In genomic region chr3:74531491-74531890, GRCh38 we compare ENCODE assay signal across 2 cellular contexts.
TF ChIP-seq lines count a peak whose summit lies in the region.

No MANE protein-coding gene starts in this region.

TF ChIP-seq in SK-N-SH, 30 proteins besides CTCF, POLR2A, EP300 and RAD21:
- 0 out of 2 replicates have a peak, but pooled peaks have one; percentile 3 for TF ChIP-seq FOSL2 (IDR thresholded peaks at IDR 0.05; ENCODE audit: borderline replicate concordance, low read depth)
- no peak for TF ChIP-seq REST (IDR thresholded peaks at IDR 0.05; ENCODE audit: low read depth, low read length)
- TF ChIP-seq FOXM1 (IDR thresholded peaks at IDR 0.05; ENCODE audit: low read depth) = no peak

TF ChIP-seq in SK-N-SH treated with all-trans-retinoic acid at 6 μM for 48 hours, 23 proteins besides CTCF, POLR2A, EP300 and RAD21 (continued from another document):
- TF ChIP-seq, protein P1, sequence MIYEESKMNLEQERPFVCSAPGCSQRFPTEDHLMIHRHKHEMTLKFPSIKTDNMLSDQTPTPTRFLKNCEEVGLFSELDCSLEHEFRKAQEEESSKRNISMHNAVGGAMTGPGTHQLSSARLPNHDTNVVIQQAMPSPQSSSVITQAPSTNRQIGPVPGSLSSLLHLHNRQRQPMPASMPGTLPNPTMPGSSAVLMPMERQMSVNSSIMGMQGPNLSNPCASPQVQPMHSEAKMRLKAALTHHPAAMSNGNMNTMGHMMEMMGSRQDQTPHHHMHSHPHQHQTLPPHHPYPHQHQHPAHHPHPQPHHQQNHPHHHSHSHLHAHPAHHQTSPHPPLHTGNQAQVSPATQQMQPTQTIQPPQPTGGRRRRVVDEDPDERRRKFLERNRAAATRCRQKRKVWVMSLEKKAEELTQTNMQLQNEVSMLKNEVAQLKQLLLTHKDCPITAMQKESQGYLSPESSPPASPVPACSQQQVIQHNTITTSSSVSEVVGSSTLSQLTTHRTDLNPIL (CRISPR knock-in tag; IDR thresholded peaks at IDR 0.05; ENCODE audit: low read depth) = no peak
- TF ChIP-seq ZNF565 (CRISPR knock-in tag; conservative IDR thresholded peaks at IDR 0.05; ENCODE audit: low read depth) = no peak
- no peak for TF ChIP-seq ZC3H10 (CRISPR knock-in tag; IDR thresholded peaks at IDR 0.05)
- TF ChIP-seq ESRRG (CRISPR knock-in tag; IDR thresholded peaks at IDR 0.05) = no peak
- TF ChIP-seq CSRNP3 (CRISPR knock-in tag; IDR thresholded peaks at IDR 0.05) = no peak
- no peak for TF ChIP-seq ZFP30 (CRISPR knock-in tag; IDR thresholded peaks at IDR 0.05)
- no peak for TF ChIP-seq RARB (CRISPR knock-in tag; IDR thresholded peaks at IDR 0.05)
- TF ChIP-seq PATZ1 (CRISPR knock-in tag; IDR thresholded peaks at IDR 0.05; ENCODE audit: borderline replicate concordance) = no peak
- no peak for TF ChIP-seq ZFP3 (CRISPR knock-in tag; IDR thresholded peaks at IDR 0.05)
- no peak for TF ChIP-seq TCF4 (CRISPR knock-in tag; IDR thresholded peaks at IDR 0.05; ENCODE audit: borderline replicate concordance)
